Comparison of ENCODE assay signal across 8 cellular contexts in genomic region chrX:40877869-40878268, GRCh38.
A peak's percentile ranks its signal among the peaks of the same experiment; 100 is the strongest.
DNase-seq lines count a peak whose midpoint lies in the region; ATAC-seq and TF ChIP-seq lines count a peak whose summit lies in the region.

No MANE protein-coding gene starts in this region.

- no peak for ATAC-seq in HG02759 (IDR thresholded peaks at IDR 0.05; ENCODE audit: unreplicated experiment)
- ATAC-seq in GM18498 (IDR thresholded peaks at IDR 0.05; ENCODE audit: unreplicated experiment): no peak

- in situ Hi-C loops in brain microvascular endothelial cell (cut with HindIII; ENCODE audit: low pct_ligation_motif_present, low sequenced_read_pairs): no loop called here

- DNase-seq in DMS 273 (lab: John Stamatoyannopoulos, UW; ENCODE audit: unreplicated experiment) (peak; percentile 64), Kasumi-1 (lab: John Stamatoyannopoulos, UW) (peak; percentile 16 to 26), brain microvascular endothelial cell (no peak), midbrain (lab: John Stamatoyannopoulos, UW) (peak; percentile 1), NCI-H1048 (lab: John Stamatoyannopoulos, UW) (no peak)
- DNase-seq in activated effector memory CD4-positive, alpha-beta T cell treated with anti-CD3 and anti-CD28 coated beads, Interleukin-2, amount 50 U/mL, for 16 hours: no peak

- peak; percentile 32 for TF ChIP-seq CTCF in brain microvascular endothelial cell (IDR thresholded peaks at IDR 0.05; ENCODE audit: low read depth, low read length, missing control alignments)

- no peaks in the 10 kb centered on the region for H3K27me3 ChIP-seq in brain microvascular endothelial cell (replicated peaks)

- no peak overlapping the region for H3K27ac ChIP-seq in brain microvascular endothelial cell

- no peaks in the 10 kb centered on the region for H3K36me3 ChIP-seq in brain microvascular endothelial cell (replicated peaks)

- no peak overlapping the region for H3K4me3 ChIP-seq in brain microvascular endothelial cell (ENCODE audit: low read depth, low read length)

Comparison
In these comparisons a context has a peak if more than half of its experiments do, and no peak if none do; other contexts are left out.
1. DNase-seq: peak in DMS 273 (single experiment), Kasumi-1 (2 of 2) and midbrain (single experiment); none in brain microvascular endothelial cell (single experiment), activated effector memory CD4-positive, alpha-beta T cell treated with anti-CD3 and anti-CD28 coated beads, Interleukin-2, amount 50 U/mL, for 16 hours (single experiment) and NCI-H1048 (single experiment).